In the genomic region with DNA sequence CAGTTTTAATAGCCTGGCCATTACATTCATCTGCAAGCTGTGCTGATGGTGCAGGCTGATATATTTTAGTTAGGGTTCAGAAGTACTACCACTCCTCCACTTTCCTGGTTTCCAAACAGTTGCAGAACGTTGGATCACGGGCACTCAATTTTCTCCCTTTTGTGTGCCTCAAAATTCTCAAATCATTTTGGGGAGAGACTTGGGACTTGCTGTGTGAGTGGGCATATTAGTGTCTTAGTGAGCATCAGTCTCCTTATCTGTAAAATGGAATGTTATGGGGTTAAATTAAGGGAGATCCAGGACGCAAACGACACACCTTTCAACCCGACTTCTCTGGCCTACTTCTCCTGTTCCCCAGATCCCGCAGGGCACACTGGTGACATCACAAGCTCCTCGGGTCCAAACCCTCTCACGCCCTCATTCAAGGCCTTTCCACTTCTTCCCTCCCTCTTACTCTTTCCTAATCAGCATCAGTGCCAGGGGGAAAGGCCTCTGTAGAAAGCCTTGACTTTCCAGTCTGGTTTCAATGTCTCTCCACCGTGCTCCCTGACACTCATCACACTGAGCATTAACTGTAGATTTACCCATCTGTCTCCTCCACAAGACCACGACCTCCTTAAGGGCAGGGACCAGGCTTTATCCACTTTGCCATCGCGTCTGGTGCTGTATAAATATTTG, we compare ENCODE assay signal across 8 cellular contexts. TPM values are rescaled to one million over a fixed set of nuclear protein-coding genes. Genes with fewer than 3 reads are reported as not detected.
DNase-seq lines count a peak whose midpoint lies in the region; ATAC-seq lines count a peak whose summit lies in the region.

No MANE protein-coding gene starts in this region.

- H3K4me3 ChIP-seq in right cardiac atrium (ENCODE audit: low read length): peak overlapping the region; percentile 56

- ATAC-seq in right cardiac atrium (peak; percentile 41 to 51), HG03280 (IDR thresholded peaks at IDR 0.05; ENCODE audit: unreplicated experiment) (no peak), HG03108 (IDR thresholded peaks at IDR 0.05; ENCODE audit: unreplicated experiment) (no peak)

- peak; percentile 18 for DNase-seq in NCI-H2196 (lab: John Stamatoyannopoulos, UW; ENCODE audit: unreplicated experiment)
- DNase-seq in NCI-H2196 treated with DMSO at 0.1 percent for 48 hours (lab: John Stamatoyannopoulos, UW; ENCODE audit: unreplicated experiment): no peak
- peak; percentile 54 for DNase-seq in NCI-H2227 treated with DMSO at 0.1 percent for 48 hours (lab: John Stamatoyannopoulos, UW)
- peak; percentile 79 to 84 (median 80) for DNase-seq in right cardiac atrium
- peak; percentile 56 for DNase-seq in renal cortical epithelial cell (ENCODE audit: low read depth)

- intact Hi-C loops in right cardiac atrium (cut with DNase I): no loop called here

- no peaks in the 10 kb centered on the region for H3K9me3 ChIP-seq in right cardiac atrium (ENCODE audit: control insufficient read depth, low read length)

- peaks cover 3% of the 10 kb centered on the region for H3K4me1 ChIP-seq in right cardiac atrium (ENCODE audit: control insufficient read depth, insufficient read depth, low read length)

- no peaks in the 10 kb centered on the region for H3K27me3 ChIP-seq in right cardiac atrium (ENCODE audit: control insufficient read depth, insufficient read depth)

- WGBS in right cardiac atrium: 18% methylated on average over 12 of the region's 12 CpGs

- peak overlapping the region; percentile 99 for H3K27ac ChIP-seq in angular gyrus (ENCODE audit: low read depth, low read length)
- peak overlapping the region; percentile 86 for H3K27ac ChIP-seq in right cardiac atrium (ENCODE audit: low read length)

RNA-seq across cellular contexts. Expression of gene PIGP, which starts 1.2 kb away (rescaled TPM):
- total RNA-seq in right cardiac atrium (10 to 100 TPM; 34.5 to 42.5 (median 37.8) TPM), renal cortical epithelial cell (3.5 and 5.6 TPM in 2 replicates)
- 50.8 TPM for polyA plus RNA-seq in right cardiac atrium

RNA-seq across cellular contexts. Expression of gene TTC3, which starts 1.4 kb away (rescaled TPM):
- total RNA-seq in right cardiac atrium: 10 to 100 TPM; 62.5 to 77.8 (median 70.9) TPM
- polyA plus RNA-seq in right cardiac atrium: 17.9 TPM
- total RNA-seq in renal cortical epithelial cell: 177 and 302 TPM in 2 replicates

Comparison
In these comparisons a context has a peak if more than half of its experiments do, and no peak if none do; other contexts are left out.
1. ATAC-seq: peak in right cardiac atrium (2 of 2); none in HG03280 (single experiment) and HG03108 (single experiment).